Comparison of ENCODE assay signal across 3 cellular contexts in the genomic region with DNA sequence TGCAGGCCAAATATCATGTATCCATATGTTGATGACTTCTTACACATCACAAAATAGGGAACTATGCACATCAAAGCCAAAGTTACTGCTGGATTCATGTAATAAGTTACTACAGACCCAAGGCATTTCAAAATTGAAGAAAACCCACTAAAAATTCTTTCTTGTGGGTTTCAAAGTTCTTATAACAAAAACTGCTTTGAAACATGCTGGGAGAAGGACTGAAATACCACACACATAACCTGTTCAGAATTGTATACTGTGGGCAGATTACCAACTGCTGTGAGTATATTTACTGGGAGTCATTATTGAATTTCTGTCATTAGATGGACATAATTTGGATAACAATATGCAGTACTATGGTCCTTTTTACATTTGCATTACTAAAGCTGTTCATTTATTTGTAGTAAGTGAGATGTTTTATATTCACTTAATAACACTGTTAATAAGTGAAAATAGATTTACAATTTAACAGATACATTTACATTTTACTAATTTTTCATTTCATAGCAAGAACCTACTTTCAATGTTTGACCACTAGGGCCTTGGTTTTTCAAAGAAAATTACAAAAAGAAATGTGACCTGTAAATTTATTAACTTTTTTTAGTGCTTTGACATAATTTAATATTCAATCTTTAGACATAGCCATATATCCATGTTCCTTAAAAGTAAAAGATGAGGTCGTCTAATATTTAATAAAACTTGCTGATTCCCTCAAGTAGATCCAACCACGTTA.
TF ChIP-seq lines count a peak whose summit lies in the region.

No MANE protein-coding gene starts in this region.

TF ChIP-seq in SK-N-SH, 30 proteins besides CTCF, POLR2A, EP300 and RAD21 (continued from another document):
- TF ChIP-seq CHD2 (IDR thresholded peaks at IDR 0.05; ENCODE audit: low read length, partially characterized antibody) (no peak), NFIC (IDR thresholded peaks at IDR 0.05; ENCODE audit: borderline replicate concordance) (no peak), TCF12 (IDR thresholded peaks at IDR 0.05) (no peak), FOXJ3 (CRISPR knock-in tag; IDR thresholded peaks at IDR 0.05) (no peak), POLR2AphosphoS5 (IDR thresholded peaks at IDR 0.05; ENCODE audit: low read depth, low read length) (no peak), ELF1 (IDR thresholded peaks at IDR 0.05) (no peak), FOXM1 (IDR thresholded peaks at IDR 0.05; ENCODE audit: low read depth) (no peak), MXI1 (IDR thresholded peaks at IDR 0.05; ENCODE audit: low read depth, low read length) (no peak), MEF2A (IDR thresholded peaks at IDR 0.05; ENCODE audit: borderline replicate concordance, low read depth) (no peak), TAF1 (IDR thresholded peaks at IDR 0.05; ENCODE audit: borderline replicate concordance, low read depth, low read length) (no peak), TEAD4 (IDR thresholded peaks at IDR 0.05; ENCODE audit: borderline replicate concordance, insufficient read depth) (no peak), EZH2phosphoT487 (IDR thresholded peaks at IDR 0.05; ENCODE audit: borderline replicate concordance, low read depth) (no peak), SIN3A (IDR thresholded peaks at IDR 0.05; ENCODE audit: borderline replicate concordance, low read depth, low read length) (no peak)
- TF ChIP-seq, protein P1, sequence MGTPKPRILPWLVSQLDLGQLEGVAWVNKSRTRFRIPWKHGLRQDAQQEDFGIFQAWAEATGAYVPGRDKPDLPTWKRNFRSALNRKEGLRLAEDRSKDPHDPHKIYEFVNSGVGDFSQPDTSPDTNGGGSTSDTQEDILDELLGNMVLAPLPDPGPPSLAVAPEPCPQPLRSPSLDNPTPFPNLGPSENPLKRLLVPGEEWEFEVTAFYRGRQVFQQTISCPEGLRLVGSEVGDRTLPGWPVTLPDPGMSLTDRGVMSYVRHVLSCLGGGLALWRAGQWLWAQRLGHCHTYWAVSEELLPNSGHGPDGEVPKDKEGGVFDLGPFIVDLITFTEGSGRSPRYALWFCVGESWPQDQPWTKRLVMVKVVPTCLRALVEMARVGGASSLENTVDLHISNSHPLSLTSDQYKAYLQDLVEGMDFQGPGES (IDR thresholded peaks at IDR 0.05; ENCODE audit: low read depth, low read length), result no peak

TF ChIP-seq in SK-N-SH treated with all-trans-retinoic acid at 6 μM for 48 hours, 23 proteins besides CTCF, POLR2A, EP300 and RAD21 (continued from another document):
- TF ChIP-seq GLIS3 (CRISPR knock-in tag; IDR thresholded peaks at IDR 0.05), result no peak
- no peak for TF ChIP-seq RARB (CRISPR knock-in tag; IDR thresholded peaks at IDR 0.05)
- TF ChIP-seq, protein P2, sequence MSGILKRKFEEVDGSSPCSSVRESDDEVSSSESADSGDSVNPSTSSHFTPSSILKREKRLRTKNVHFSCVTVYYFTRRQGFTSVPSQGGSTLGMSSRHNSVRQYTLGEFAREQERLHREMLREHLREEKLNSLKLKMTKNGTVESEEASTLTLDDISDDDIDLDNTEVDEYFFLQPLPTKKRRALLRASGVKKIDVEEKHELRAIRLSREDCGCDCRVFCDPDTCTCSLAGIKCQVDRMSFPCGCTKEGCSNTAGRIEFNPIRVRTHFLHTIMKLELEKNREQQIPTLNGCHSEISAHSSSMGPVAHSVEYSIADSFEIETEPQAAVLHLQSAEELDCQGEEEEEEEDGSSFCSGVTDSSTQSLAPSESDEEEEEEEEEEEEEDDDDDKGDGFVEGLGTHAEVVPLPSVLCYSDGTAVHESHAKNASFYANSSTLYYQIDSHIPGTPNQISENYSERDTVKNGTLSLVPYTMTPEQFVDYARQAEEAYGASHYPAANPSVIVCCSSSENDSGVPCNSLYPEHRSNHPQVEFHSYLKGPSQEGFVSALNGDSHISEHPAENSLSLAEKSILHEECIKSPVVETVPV (CRISPR knock-in tag; IDR thresholded peaks at IDR 0.05), result no peak
- TF ChIP-seq TOX (CRISPR knock-in tag; IDR thresholded peaks at IDR 0.05; ENCODE audit: borderline replicate concordance), result no peak
- no peak for TF ChIP-seq ARNTL (CRISPR knock-in tag; IDR thresholded peaks at IDR 0.05; ENCODE audit: borderline replicate concordance, low read depth)

TF ChIP-seq in HepG2, 621 proteins besides CTCF, POLR2A, EP300 and RAD21:
- TF ChIP-seq WIZ (CRISPR knock-in tag; IDR thresholded peaks at IDR 0.05), result no peak
- TF ChIP-seq, protein P3, sequence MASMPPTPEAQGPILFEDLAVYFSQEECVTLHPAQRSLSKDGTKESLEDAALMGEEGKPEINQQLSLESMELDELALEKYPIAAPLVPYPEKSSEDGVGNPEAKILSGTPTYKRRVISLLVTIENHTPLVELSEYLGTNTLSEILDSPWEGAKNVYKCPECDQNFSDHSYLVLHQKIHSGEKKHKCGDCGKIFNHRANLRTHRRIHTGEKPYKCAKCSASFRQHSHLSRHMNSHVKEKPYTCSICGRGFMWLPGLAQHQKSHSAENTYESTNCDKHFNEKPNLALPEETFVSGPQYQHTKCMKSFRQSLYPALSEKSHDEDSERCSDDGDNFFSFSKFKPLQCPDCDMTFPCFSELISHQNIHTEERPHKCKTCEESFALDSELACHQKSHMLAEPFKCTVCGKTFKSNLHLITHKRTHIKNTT (CRISPR knock-in tag; IDR thresholded peaks at IDR 0.05), result no peak
- TF ChIP-seq, protein P4, sequence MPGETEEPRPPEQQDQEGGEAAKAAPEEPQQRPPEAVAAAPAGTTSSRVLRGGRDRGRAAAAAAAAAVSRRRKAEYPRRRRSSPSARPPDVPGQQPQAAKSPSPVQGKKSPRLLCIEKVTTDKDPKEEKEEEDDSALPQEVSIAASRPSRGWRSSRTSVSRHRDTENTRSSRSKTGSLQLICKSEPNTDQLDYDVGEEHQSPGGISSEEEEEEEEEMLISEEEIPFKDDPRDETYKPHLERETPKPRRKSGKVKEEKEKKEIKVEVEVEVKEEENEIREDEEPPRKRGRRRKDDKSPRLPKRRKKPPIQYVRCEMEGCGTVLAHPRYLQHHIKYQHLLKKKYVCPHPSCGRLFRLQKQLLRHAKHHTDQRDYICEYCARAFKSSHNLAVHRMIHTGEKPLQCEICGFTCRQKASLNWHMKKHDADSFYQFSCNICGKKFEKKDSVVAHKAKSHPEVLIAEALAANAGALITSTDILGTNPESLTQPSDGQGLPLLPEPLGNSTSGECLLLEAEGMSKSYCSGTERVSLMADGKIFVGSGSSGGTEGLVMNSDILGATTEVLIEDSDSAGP (CRISPR knock-in tag; IDR thresholded peaks at IDR 0.05; ENCODE audit: borderline replicate concordance), result no peak
- TF ChIP-seq MLLT10 (CRISPR knock-in tag; IDR thresholded peaks at IDR 0.05), result no peak
- TF ChIP-seq BRCA1 (CRISPR knock-in tag; IDR thresholded peaks at IDR 0.05), result no peak
- no peak for TF ChIP-seq PCBP2 (optimal IDR thresholded peaks at IDR 0.05; ENCODE audit: low read depth, low read length, poor library complexity, severe bottlenecking)
- no peak for TF ChIP-seq TBX3 (IDR thresholded peaks at IDR 0.05; ENCODE audit: borderline replicate concordance)
- TF ChIP-seq STAT5B (CRISPR knock-in tag; IDR thresholded peaks at IDR 0.05), result no peak
- TF ChIP-seq ZNF768 (CRISPR knock-in tag; IDR thresholded peaks at IDR 0.05), result no peak
- no peak for TF ChIP-seq JUND (CRISPR knock-in tag; IDR thresholded peaks at IDR 0.05)
- no peak for TF ChIP-seq CHCHD3 (CRISPR knock-in tag; IDR thresholded peaks at IDR 0.05)
- no peak for TF ChIP-seq HOXD1 (CRISPR knock-in tag; IDR thresholded peaks at IDR 0.05)
- no peak for TF ChIP-seq GFI1 (CRISPR knock-in tag; IDR thresholded peaks at IDR 0.05; ENCODE audit: borderline replicate concordance)
- no peak for TF ChIP-seq ZNF282 (IDR thresholded peaks at IDR 0.05; ENCODE audit: partially characterized antibody)
- no peak for TF ChIP-seq NCOA2 (CRISPR knock-in tag; IDR thresholded peaks at IDR 0.05)
- TF ChIP-seq, protein P5, sequence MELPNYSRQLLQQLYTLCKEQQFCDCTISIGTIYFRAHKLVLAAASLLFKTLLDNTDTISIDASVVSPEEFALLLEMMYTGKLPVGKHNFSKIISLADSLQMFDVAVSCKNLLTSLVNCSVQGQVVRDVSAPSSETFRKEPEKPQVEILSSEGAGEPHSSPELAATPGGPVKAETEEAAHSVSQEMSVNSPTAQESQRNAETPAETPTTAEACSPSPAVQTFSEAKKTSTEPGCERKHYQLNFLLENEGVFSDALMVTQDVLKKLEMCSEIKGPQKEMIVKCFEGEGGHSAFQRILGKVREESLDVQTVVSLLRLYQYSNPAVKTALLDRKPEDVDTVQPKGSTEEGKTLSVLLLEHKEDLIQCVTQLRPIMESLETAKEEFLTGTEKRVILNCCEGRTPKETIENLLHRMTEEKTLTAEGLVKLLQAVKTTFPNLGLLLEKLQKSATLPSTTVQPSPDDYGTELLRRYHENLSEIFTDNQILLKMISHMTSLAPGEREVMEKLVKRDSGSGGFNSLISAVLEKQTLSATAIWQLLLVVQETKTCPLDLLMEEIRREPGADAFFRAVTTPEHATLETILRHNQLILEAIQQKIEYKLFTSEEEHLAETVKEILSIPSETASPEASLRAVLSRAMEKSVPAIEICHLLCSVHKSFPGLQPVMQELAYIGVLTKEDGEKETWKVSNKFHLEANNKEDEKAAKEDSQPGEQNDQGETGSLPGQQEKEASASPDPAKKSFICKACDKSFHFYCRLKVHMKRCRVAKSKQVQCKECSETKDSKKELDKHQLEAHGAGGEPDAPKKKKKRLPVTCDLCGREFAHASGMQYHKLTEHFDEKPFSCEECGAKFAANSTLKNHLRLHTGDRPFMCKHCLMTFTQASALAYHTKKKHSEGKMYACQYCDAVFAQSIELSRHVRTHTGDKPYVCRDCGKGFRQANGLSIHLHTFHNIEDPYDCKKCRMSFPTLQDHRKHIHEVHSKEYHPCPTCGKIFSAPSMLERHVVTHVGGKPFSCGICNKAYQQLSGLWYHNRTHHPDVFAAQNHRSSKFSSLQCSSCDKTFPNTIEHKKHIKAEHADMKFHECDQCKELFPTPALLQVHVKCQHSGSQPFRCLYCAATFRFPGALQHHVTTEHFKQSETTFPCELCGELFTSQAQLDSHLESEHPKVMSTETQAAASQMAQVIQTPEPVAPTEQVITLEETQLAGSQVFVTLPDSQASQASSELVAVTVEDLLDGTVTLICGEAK (IDR thresholded peaks at IDR 0.05), result no peak
- TF ChIP-seq, protein P5 (CRISPR knock-in tag; IDR thresholded peaks at IDR 0.05), result no peak
